ENCODE assay signal across 8 cellular contexts in genomic region chr14:104768437-104769323, GRCh38. TPM values are rescaled to one million over a fixed set of nuclear protein-coding genes. Genes with fewer than 3 reads are reported as not detected.
DNase-seq lines count a peak whose midpoint lies in the region; ATAC-seq, FAIRE-seq and TF ChIP-seq lines count a peak whose summit lies in the region.

No MANE protein-coding gene starts in this region.

- H3K27me3 ChIP-seq in keratinocyte (ENCODE audit: control insufficient read depth, extremely low read depth, insufficient read depth, low read length), result no peaks in the 10 kb centered on the region

- no peak overlapping the region for H3K4me3 ChIP-seq in keratinocyte (ENCODE audit: control insufficient read depth in 2 of 3, extremely low read depth in 1 of 3, insufficient read depth in 2 of 3, low read depth in 1 of 3, low read length in 3 of 3)

- no peak overlapping the region for H3K9ac ChIP-seq in keratinocyte (ENCODE audit: control insufficient read depth, extremely low read depth, insufficient read depth, low read length)

- no peaks in the 10 kb centered on the region for H3K79me2 ChIP-seq in keratinocyte (ENCODE audit: control insufficient read depth, insufficient read depth, low read length)

- no peak for FAIRE-seq in keratinocyte (lab: Jason Lieb, UNC)

- H3K9me3 ChIP-seq in keratinocyte (ENCODE audit: control insufficient read depth, low read depth, low read length), result no peaks in the 10 kb centered on the region

- H4K20me1 ChIP-seq in keratinocyte (ENCODE audit: control insufficient read depth, extremely low read depth, insufficient read depth, low read length), result no peaks in the 10 kb centered on the region

- no peak overlapping the region for H3K27ac ChIP-seq in caudate nucleus (ENCODE audit: low read depth, low read length)
- H3K27ac ChIP-seq in keratinocyte (ENCODE audit: control insufficient read depth, insufficient read depth, low read length), result no peak overlapping the region

- DNase-seq in GM10266 (ENCODE audit: extremely low spot score) (peak; percentile 90), NCI-H226 (peak; percentile 63), caudate nucleus (lab: John Stamatoyannopoulos, UW) (peak in 60 of 61 donors; percentile 2 to 89 (median 72)), keratinocyte (ENCODE audit: low read depth, low spot score) (no peak)
- peak; percentile 79 to 97 (median 86) for DNase-seq in activated CD4-positive, CD25-positive, alpha-beta regulatory T cell (lab: John Stamatoyannopoulos, UW)
- DNase-seq in stimulated activated CD4-positive, alpha-beta T cell treated with anti-CD3 and anti-CD28 coated beads, Interleukin-1b, Interleukin-23, amount 100 ng/mL, for 24 hours (ENCODE audit: low read depth in 4 of 4, low spot score in 1 of 4), result peak; percentile 80 to 97 (median 86)

- ATAC-seq in HG02938 (IDR thresholded peaks at IDR 0.05; ENCODE audit: unreplicated experiment) (peak; percentile 75), HG02623 (IDR thresholded peaks at IDR 0.05; ENCODE audit: unreplicated experiment) (no peak)

- TF ChIP-seq CTCF in GM10266 (IDR thresholded peaks at IDR 0.05; ENCODE audit: control insufficient read depth, insufficient read depth, low read depth, missing control alignments) (peak; percentile 99), keratinocyte (optimal IDR thresholded peaks at IDR 0.05 in 1 of 3, IDR thresholded peaks at IDR 0.05 in 1 of 3, conservative IDR thresholded peaks at IDR 0.05 in 1 of 3; ENCODE audit: extremely low read depth in 1 of 3, insufficient read depth in 2 of 3, low read length in 3 of 3) (peak; percentile 73 to 98 (median 93))

- H3K4me1 ChIP-seq in keratinocyte (ENCODE audit: control insufficient read depth, extremely low read depth, insufficient read depth, low read length), result no peaks in the 10 kb centered on the region

- H3K9me1 ChIP-seq in keratinocyte (ENCODE audit: control insufficient read depth, extremely low read depth, insufficient read depth, low read length), result no peaks in the 10 kb centered on the region

- dilution Hi-C loops in keratinocyte (cut with MboI; ENCODE audit: extremely low pct_ligation_motif_present, low sequenced_read_pairs), result no loop called here

- peaks cover 16 to 20% of the 10 kb centered on the region in 2 experiments for H3K36me3 ChIP-seq in keratinocyte (ENCODE audit: control insufficient read depth in 2 of 2, extremely low read depth in 1 of 2, insufficient read depth in 2 of 2, low read length in 2 of 2)

- H2AFZ ChIP-seq in keratinocyte (ENCODE audit: control insufficient read depth, low read length), result no peak overlapping the region

- H3K4me2 ChIP-seq in keratinocyte (ENCODE audit: control insufficient read depth, extremely low read depth, insufficient read depth, low read depth, low read length), result no peak overlapping the region

RNA-seq across cellular contexts. Expression of gene SIVA1, which starts 15.7 kb away (rescaled TPM):
- 33.5 to 63.3 TPM (median 35.3 TPM) in 3 replicates for polyA plus RNA-seq in keratinocyte
- polyA plus RNA-seq in keratinocyte (2011; ENCODE audit: low read depth), result 9.6 TPM
- 20.5 and 64.3 TPM in 2 replicates for polyA plus RNA-seq in keratinocyte (2011; cell fraction: cytosol; rRNA removed)
- 31.3 and 53.0 TPM in 2 replicates for polyA plus RNA-seq in keratinocyte (2011; cell fraction: nucleus; rRNA removed)
- polyA plus RNA-seq in keratinocyte (2012; ENCODE audit: low replicate concordance), result 30.1 and 57.7 TPM in 2 replicates
- 7.4 to 12.8 TPM (median 12.5 TPM) in 3 replicates for polyA minus RNA-seq in keratinocyte
- 38.8 TPM for polyA minus RNA-seq in keratinocyte (2011; cell fraction: cytosol; rRNA and poly(A)+ RNA removed)
- 9.2 and 11.4 TPM in 2 replicates for polyA minus RNA-seq in keratinocyte (2011; cell fraction: nucleus; rRNA and poly(A)+ RNA removed)

RNA-seq across cellular contexts. Expression of gene AKT1, which starts 26.9 kb away (rescaled TPM):
- polyA plus RNA-seq in keratinocyte, result 82.3 to 102 TPM (median 95.5 TPM) in 3 replicates
- 41.8 TPM for polyA plus RNA-seq in keratinocyte (2011; ENCODE audit: low read depth)
- 92.7 and 139 TPM in 2 replicates for polyA plus RNA-seq in keratinocyte (2011; cell fraction: cytosol; rRNA removed)
- polyA plus RNA-seq in keratinocyte (2011; cell fraction: nucleus; rRNA removed), result 92.9 and 114 TPM in 2 replicates
- polyA plus RNA-seq in keratinocyte (2012; ENCODE audit: low replicate concordance), result 42.3 and 107 TPM in 2 replicates
- 123 to 292 TPM (median 136 TPM) in 3 replicates for polyA minus RNA-seq in keratinocyte
- 216 TPM for polyA minus RNA-seq in keratinocyte (2011; cell fraction: cytosol; rRNA and poly(A)+ RNA removed)
- polyA minus RNA-seq in keratinocyte (2011; cell fraction: nucleus; rRNA and poly(A)+ RNA removed), result 38.2 and 40.0 TPM in 2 replicates

RNA-seq across cellular contexts. Expression of gene ZBTB42, which starts 32.2 kb away (rescaled TPM):
- 0.50 to 0.73 TPM (median 0.73 TPM) in 3 replicates for polyA plus RNA-seq in keratinocyte
- 0.25 TPM for polyA plus RNA-seq in keratinocyte (2011; ENCODE audit: low read depth)
- 0.39 and 0.66 TPM in 2 replicates for polyA plus RNA-seq in keratinocyte (2011; cell fraction: cytosol; rRNA removed)
- polyA plus RNA-seq in keratinocyte (2011; cell fraction: nucleus; rRNA removed), result 0.53 and 0.95 TPM in 2 replicates
- polyA plus RNA-seq in keratinocyte (2012; ENCODE audit: low replicate concordance), result 0.73 and 1.2 TPM in 2 replicates
- 0.96 to 1.8 TPM (median 1.4 TPM) in 3 replicates for polyA minus RNA-seq in keratinocyte
- polyA minus RNA-seq in keratinocyte (2011; cell fraction: cytosol; rRNA and poly(A)+ RNA removed), result 2.1 TPM
- polyA minus RNA-seq in keratinocyte (2011; cell fraction: nucleus; rRNA and poly(A)+ RNA removed), result 0.47 and 0.74 TPM in 2 replicates

RNA-seq across cellular contexts. Expression of gene ADSS1, which starts 44.7 kb away (rescaled TPM):
- polyA plus RNA-seq in keratinocyte, result 1.7 to 4.9 TPM (median 1.8 TPM) in 3 replicates
- 12.4 TPM for polyA plus RNA-seq in keratinocyte (2011; ENCODE audit: low read depth)
- 1.1 and 1.8 TPM in 2 replicates for polyA plus RNA-seq in keratinocyte (2011; cell fraction: cytosol; rRNA removed)
- 7.2 and 9.8 TPM in 2 replicates for polyA plus RNA-seq in keratinocyte (2011; cell fraction: nucleus; rRNA removed)
- polyA plus RNA-seq in keratinocyte (2012; ENCODE audit: low replicate concordance), result 1.4 and 22.0 TPM in 2 replicates
- 0.32 to 1.5 TPM (median 1.3 TPM) in 3 replicates for polyA minus RNA-seq in keratinocyte
- polyA minus RNA-seq in keratinocyte (2011; cell fraction: cytosol; rRNA and poly(A)+ RNA removed), result 2.1 TPM
- 2.0 and 4.4 TPM in 2 replicates for polyA minus RNA-seq in keratinocyte (2011; cell fraction: nucleus; rRNA and poly(A)+ RNA removed)
